In the genomic region with DNA sequence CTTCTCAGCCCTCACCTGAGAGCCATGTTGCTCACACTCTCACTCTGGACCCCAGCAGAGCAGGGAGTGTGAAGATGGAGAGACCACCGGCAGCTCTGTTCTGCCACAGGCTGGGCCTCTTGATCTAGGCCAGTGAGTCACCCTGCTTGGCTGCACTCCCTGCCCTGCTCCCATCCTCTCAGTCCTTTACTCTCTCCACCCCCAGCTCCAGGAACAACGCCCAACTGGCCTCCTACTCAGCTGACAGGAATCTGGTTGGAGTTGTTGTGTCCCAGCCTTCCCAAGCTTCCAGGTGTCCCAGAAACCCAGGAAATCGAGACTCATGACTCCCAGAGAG, we compare ENCODE assay signal across 8 cellular contexts. TPM values are rescaled to one million over a fixed set of nuclear protein-coding genes. Genes with fewer than 3 reads are reported as not detected.
A peak's percentile ranks its signal among the peaks of the same experiment; 100 is the strongest.
DNase-seq lines count a peak whose midpoint lies in the region; ATAC-seq, FAIRE-seq and TF ChIP-seq lines count a peak whose summit lies in the region.

A gene with protein sequence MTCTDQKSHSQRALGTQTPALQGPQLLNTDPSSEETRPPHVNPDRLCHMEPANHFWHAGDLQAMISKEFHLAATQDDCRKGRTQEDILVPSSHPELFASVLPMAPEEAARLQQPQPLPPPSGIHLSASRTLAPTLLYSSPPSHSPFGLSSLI (plus strand): TSS at position 261 of the 337 bp plus-strand sequence. CDS start 14,833 bp downstream, outside the sequence.

- peaks cover 6% of the 10 kb centered on the region for H3K36me3 Mint-ChIP-seq in Caco-2 (ENCODE audit: insufficient read depth, unreplicated experiment)
- H3K36me3 Mint-ChIP-seq in T-helper 17 cell (ENCODE audit: low read depth) = peaks cover 8% of the 10 kb centered on the region
- H3K36me3 Mint-ChIP-seq in progenitor cell of endocrine pancreas (ENCODE audit: insufficient read depth) = no peaks in the 10 kb centered on the region
- no peaks in the 10 kb centered on the region for H3K36me3 Mint-ChIP-seq in natural killer cell

- BruUV-seq in Caco-2 (replicated peaks; lab: Mats Ljungman, UMichigan) = no TSS peak

- H3K27ac Mint-ChIP-seq in Caco-2 (ENCODE audit: unreplicated experiment) = peak within 1 kb of the TSS; percentile 83
- peak within 1 kb of the TSS; percentile 61 for H3K27ac Mint-ChIP-seq in T-helper 17 cell
- H3K27ac Mint-ChIP-seq in progenitor cell of endocrine pancreas = peak within 1 kb of the TSS; percentile 43
- H3K27ac Mint-ChIP-seq in natural killer cell = no peak within 1 kb of the TSS

- peak; percentile 34 to 72 for DNase-seq in Caco-2
- no peak for DNase-seq in T-helper 17 cell
- peak; percentile 91 for DNase-seq in Right ventricle myocardium superior
- no peak for DNase-seq in progenitor cell of endocrine pancreas (ENCODE audit: low spot score, unreplicated experiment)
- no peak for DNase-seq in DMS 273 treated with DMSO at 0.1 percent for 48 hours (lab: John Stamatoyannopoulos, UW)
- no peak for DNase-seq in GM19239 (ENCODE audit: insufficient read length, low spot score)
- no peak for DNase-seq in natural killer cell

- H3K9me3 Mint-ChIP-seq in Caco-2 (ENCODE audit: unreplicated experiment) (no peaks in the 10 kb centered on the region), progenitor cell of endocrine pancreas (ENCODE audit: low read depth) (no peaks in the 10 kb centered on the region), natural killer cell (no peaks in the 10 kb centered on the region)

- H3K4me1 ChIP-seq in Caco-2 = peaks cover 31% of the 10 kb centered on the region

- ATAC-seq in T-helper 17 cell (no peak), Right ventricle myocardium superior (ENCODE audit: poor library complexity) (peak; percentile 95), natural killer cell (no peak), GM21526 (IDR thresholded peaks at IDR 0.05; ENCODE audit: low FRiP score, unreplicated experiment) (no peak)

- H3K36me3 ChIP-seq in Caco-2 (ENCODE audit: control insufficient read depth, insufficient read depth, low read length) = no peaks in the 10 kb centered on the region

- no peaks in the 10 kb centered on the region for H3K27me3 ChIP-seq in Caco-2 (replicated peaks; ENCODE audit: control insufficient read depth, insufficient read depth, low read length)

- TF ChIP-seq CTCF in Caco-2 (IDR thresholded peaks at IDR 0.05; ENCODE audit: insufficient read depth in 1 of 2, low read depth in 1 of 2, low read length in 1 of 2, severe bottlenecking in 1 of 2, unreplicated experiment in 1 of 2) (no peak), progenitor cell of endocrine pancreas (IDR thresholded peaks at IDR 0.05; ENCODE audit: unreplicated experiment) (no peak), natural killer cell (IDR thresholded peaks at IDR 0.05) (no peak)

- FAIRE-seq in GM19239 (lab: Jason Lieb, UNC) = no peak

- no peak within 1 kb of the TSS for H3K4me3 ChIP-seq in Caco-2 (ENCODE audit: low read depth, low read length)

- CTCF ChIA-PET in Caco-2 (lab: Charles Lee) = interaction anchor here (1.0 to 1.4 kb wide), 2 partner anchors 35 to 44 kb away, joined by 4 to 5 read pairs; no protein-coding TSS in a partner anchor

- H3K4me3 Mint-ChIP-seq in Caco-2 (ENCODE audit: unreplicated experiment) = peak within 1 kb of the TSS; percentile 12
- peak within 1 kb of the TSS; percentile 9 for H3K4me3 Mint-ChIP-seq in T-helper 17 cell
- no peak within 1 kb of the TSS for H3K4me3 Mint-ChIP-seq in progenitor cell of endocrine pancreas (ENCODE audit: low read depth)
- H3K4me3 Mint-ChIP-seq in natural killer cell = no peak within 1 kb of the TSS

- H3K27me3 Mint-ChIP-seq in Caco-2 (ENCODE audit: insufficient read depth, unreplicated experiment) (peaks cover 3% of the 10 kb centered on the region), T-helper 17 cell (peaks cover 69% of the 10 kb centered on the region), progenitor cell of endocrine pancreas (peaks cover 36% of the 10 kb centered on the region), natural killer cell (ENCODE audit: low read depth in 2 of 2) (peaks cover 31 to 43% of the 10 kb centered on the region in 2 donors)

- no peaks in the 10 kb centered on the region for H3K9me3 ChIP-seq in Caco-2
- H3K9me3 ChIP-seq in T-helper 17 cell (ENCODE audit: control insufficient read depth, low read length, poor library complexity, severe bottlenecking) = no peaks in the 10 kb centered on the region

- H3K4me1 Mint-ChIP-seq in Caco-2 (ENCODE audit: low read depth, unreplicated experiment) (peaks cover 29% of the 10 kb centered on the region), T-helper 17 cell (peaks cover 18% of the 10 kb centered on the region), progenitor cell of endocrine pancreas (ENCODE audit: low read depth) (peaks cover 1% of the 10 kb centered on the region), natural killer cell (no peaks in the 10 kb centered on the region)

- POLR2A ChIA-PET in Caco-2 (lab: Charles Lee) = no interaction called here

- intact Hi-C loops in Caco-2 (cut with micrococcal nuclease; ENCODE audit: unreplicated experiment) (no loop called here), Right ventricle myocardium superior (cut with DNase I) (no loop called here), natural killer cell (cut with micrococcal nuclease) (no loop called here)

RNA-seq across cellular contexts. Expression of the gene that starts here (rescaled TPM):
- total RNA-seq in Caco-2 (2022) (0.75 and 0.88 TPM in 2 replicates), T-helper 17 cell (not detected), Right ventricle myocardium superior (1.2 TPM), progenitor cell of endocrine pancreas (not detected in 2 replicates), natural killer cell (not detected)

Comparison
In these comparisons a context has a peak if more than half of its experiments do, and no peak if none do; other contexts are left out.
1. Peak in DNase-seq in Caco-2; RNA of the gene not detected or under 1 TPM.
2. H3K27ac Mint-ChIP-seq: peak in Caco-2 (single experiment), T-helper 17 cell (single experiment) and progenitor cell of endocrine pancreas (single experiment); none in natural killer cell (0 of 2).
3. H3K4me3 Mint-ChIP-seq: peak in Caco-2 (single experiment) and T-helper 17 cell (single experiment); none in progenitor cell of endocrine pancreas (single experiment) and natural killer cell (single experiment).